Comparison of ENCODE assay signal across 8 cellular contexts in genomic region chr5:132099073-132099748, GRCh38. TPM values are rescaled to one million over a fixed set of nuclear protein-coding genes. Genes with fewer than 3 reads are reported as not detected.
A peak's percentile ranks its signal among the peaks of the same experiment; 100 is the strongest.
DNase-seq lines count a peak whose midpoint lies in the region; ATAC-seq and TF ChIP-seq lines count a peak whose summit lies in the region.

No MANE protein-coding gene starts in this region.

- intact Hi-C loops in posterior cingulate gyrus (cut with DNase I): no loop called here

- H3K36me3 Mint-ChIP-seq in progenitor cell of endocrine pancreas (ENCODE audit: insufficient read depth): no peaks in the 10 kb centered on the region

- H3K4me3 Mint-ChIP-seq in progenitor cell of endocrine pancreas (ENCODE audit: low read depth): no peak overlapping the region

- no peaks in the 10 kb centered on the region for H3K4me1 Mint-ChIP-seq in progenitor cell of endocrine pancreas (ENCODE audit: low read depth)

- peak; percentile 2 for DNase-seq in NCI-H82 (lab: John Stamatoyannopoulos, UW)
- DNase-seq in NCI-H82 treated with DMSO at 0.1 percent for 48 hours (lab: John Stamatoyannopoulos, UW; ENCODE audit: unreplicated experiment): no peak
- DNase-seq in activated CD8-positive, alpha-beta memory T cell treated with anti-CD3 and anti-CD28 coated beads, Interleukin-2, amount 50 U/mL, for 4 hours: peak; percentile 57
- peak; percentile 43 for DNase-seq in stimulated activated CD8-positive, alpha-beta memory T cell treated with anti-CD3 and anti-CD28 coated beads, Interleukin-12 subunit alpha, Interleukin-12 subunit beta, amount 100 ng/mL, for 4 hours (ENCODE audit: low read depth)
- no peak for DNase-seq in progenitor cell of endocrine pancreas (ENCODE audit: low spot score, unreplicated experiment)
- DNase-seq in posterior cingulate gyrus: no peak
- DNase-seq in GM19238 (ENCODE audit: insufficient read length, low spot score): no peak

- H3K9me3 Mint-ChIP-seq in progenitor cell of endocrine pancreas (ENCODE audit: low read depth): no peaks in the 10 kb centered on the region

- no peak for TF ChIP-seq CTCF in progenitor cell of endocrine pancreas (IDR thresholded peaks at IDR 0.05; ENCODE audit: unreplicated experiment)

- no peak overlapping the region for H3K27ac Mint-ChIP-seq in progenitor cell of endocrine pancreas

- ATAC-seq in HG03175 (IDR thresholded peaks at IDR 0.05; ENCODE audit: unreplicated experiment): peak; percentile 61

- peaks cover 4% of the 10 kb centered on the region for H3K27me3 Mint-ChIP-seq in progenitor cell of endocrine pancreas

RNA-seq across cellular contexts. Expression of gene CSF2, which starts 25.6 kb away (rescaled TPM):
- total RNA-seq in progenitor cell of endocrine pancreas: not detected in 2 replicates

RNA-seq across cellular contexts. Expression of gene IL3, which starts 38.8 kb away (rescaled TPM):
- total RNA-seq in progenitor cell of endocrine pancreas: not detected in 2 replicates

Comparison
In these comparisons a context has a peak if more than half of its experiments do, and no peak if none do; other contexts are left out.
1. DNase-seq: peak in NCI-H82 (single experiment), activated CD8-positive, alpha-beta memory T cell treated with anti-CD3 and anti-CD28 coated beads, Interleukin-2, amount 50 U/mL, for 4 hours (single experiment) and stimulated activated CD8-positive, alpha-beta memory T cell treated with anti-CD3 and anti-CD28 coated beads, Interleukin-12 subunit alpha, Interleukin-12 subunit beta, amount 100 ng/mL, for 4 hours (single experiment); none in NCI-H82 treated with DMSO at 0.1 percent for 48 hours (single experiment), progenitor cell of endocrine pancreas (single experiment), posterior cingulate gyrus (0 of 10) and GM19238 (single experiment).